In genomic region chr2:181776336-181776735, GRCh38 we compare ENCODE assay signal across 14 cellular contexts.
DNase-seq lines count a peak whose midpoint lies in the region; ATAC-seq and TF ChIP-seq lines count a peak whose summit lies in the region.
"Had no signal": no experiment of that assay in that cellular context is flagged by ENCODE, and none has a peak within 500 bp of the region (broad histone marks: within the 10 kb centered on the region; RNA-seq: fewer than 3 reads in every experiment).

No MANE protein-coding gene starts in this region.

- peaks cover 0 to 7% (median 3%) of the 10 kb centered on the region in 4 donors for H3K4me1 Mint-ChIP-seq in naive thymus-derived CD8-positive, alpha-beta T cell

- H3K27ac Mint-ChIP-seq in naive thymus-derived CD8-positive, alpha-beta T cell = no peak overlapping the region
- H3K27ac Mint-ChIP-seq: CD8-positive, alpha-beta T cell had no signal

- H3K27ac ChIP-seq in SK-N-SH (ENCODE audit: low read depth in 2 of 2, low read length in 1 of 2) (no peak overlapping the region), mesenchymal stem cell (ENCODE audit: low read length, poor library complexity, severe bottlenecking) (no peak overlapping the region)
- H3K27ac ChIP-seq: 22Rv1, HL-60 had no signal

- H3K23ac ChIP-seq in mesenchymal stem cell (ENCODE audit: low read length in 2 of 2) = no peak overlapping the region

- H2BK15ac ChIP-seq in mesenchymal stem cell (ENCODE audit: low read depth, poor library complexity, severe bottlenecking) = no peak overlapping the region

- no peak overlapping the region for H4K91ac ChIP-seq in mesenchymal stem cell (ENCODE audit: low read length)

- H3K27me3 ChIP-seq in SK-N-SH (ENCODE audit: insufficient read depth) = no peaks in the 10 kb centered on the region
- H3K27me3 ChIP-seq in mesenchymal stem cell (ENCODE audit: control insufficient read depth in 1 of 2, insufficient read depth in 1 of 2, low read length in 2 of 2) = no peaks in the 10 kb centered on the region

- 97% methylated on average over 3 of the region's 3 CpGs for WGBS in SK-N-SH (ENCODE audit: low lambda C conversion rate)
- 88% methylated on average over 1 of the region's 3 CpGs for WGBS in mesenchymal stem cell

- no peak overlapping the region for H3K4me3 ChIP-seq in SK-N-SH (ENCODE audit: low read depth in 2 of 2, low read length in 1 of 2)
- no peak overlapping the region for H3K4me3 ChIP-seq in mesenchymal stem cell (ENCODE audit: insufficient read depth in 1 of 2, low read depth in 1 of 2, low read length in 2 of 2)

- H3K4me3 Mint-ChIP-seq in naive thymus-derived CD8-positive, alpha-beta T cell = no peak overlapping the region
- H3K4me3 Mint-ChIP-seq: CD14-positive monocyte; CD8-positive, alpha-beta T cell had no signal

- peaks cover 0 to 3% (median 2%) of the 10 kb centered on the region in 5 donors for H3K27me3 Mint-ChIP-seq in naive thymus-derived CD8-positive, alpha-beta T cell

- H2BK120ac ChIP-seq in mesenchymal stem cell (ENCODE audit: low read depth, low read length) = no peak overlapping the region

- POLR2A ChIA-PET in SK-N-SH (lab: Yijun Ruan, JAX) = no interaction called here
- POLR2A ChIA-PET in naive thymus-derived CD8-positive, alpha-beta T cell (lab: Charles Lee) = no interaction called here

- H3K9me2 ChIP-seq in SK-N-SH = no peaks in the 10 kb centered on the region

- H3K4me1 ChIP-seq in SK-N-SH (ENCODE audit: control insufficient read depth in 1 of 2, insufficient read depth in 2 of 2, low read depth in 1 of 2, low read length in 1 of 2) (peaks cover 0 to 40% of the 10 kb centered on the region in 2 experiments; a peak in 3 of 4 replicates), mesenchymal stem cell (ENCODE audit: control insufficient read depth, insufficient read depth, low read depth, low read length) (peaks cover 6% of the 10 kb centered on the region)

- no peaks in the 10 kb centered on the region for H3K36me3 Mint-ChIP-seq in naive thymus-derived CD8-positive, alpha-beta T cell
- H3K36me3 Mint-ChIP-seq: CD14-positive monocyte; CD8-positive, alpha-beta T cell had no signal

- no peak for TF ChIP-seq CTCF in SK-N-SH (IDR thresholded peaks at IDR 0.05)

- H4K8ac ChIP-seq in mesenchymal stem cell (ENCODE audit: low read length) = no peak overlapping the region

- no peaks in the 10 kb centered on the region for H4K20me1 ChIP-seq in SK-N-SH (ENCODE audit: insufficient read depth)

- TF ChIP-seq EP300 in SK-N-SH (IDR thresholded peaks at IDR 0.05; ENCODE audit: borderline replicate concordance in 1 of 2, low read depth in 1 of 2, low read length in 1 of 2) = no peak

- H2AFZ ChIP-seq in SK-N-SH (ENCODE audit: low read depth) (no peak overlapping the region), mesenchymal stem cell (ENCODE audit: low read depth, low read length) (no peak overlapping the region)

- H3K9me3 ChIP-seq in SK-N-SH = no peaks in the 10 kb centered on the region
- no peaks in the 10 kb centered on the region for H3K9me3 ChIP-seq in mesenchymal stem cell (ENCODE audit: control insufficient read depth, low read length)
- H3K9me3 ChIP-seq: Caco-2 had no signal

- H3K4me2 ChIP-seq in SK-N-SH = no peak overlapping the region
- no peak overlapping the region for H3K4me2 ChIP-seq in mesenchymal stem cell (ENCODE audit: low read length, poor library complexity, severe bottlenecking)

- H2BK12ac ChIP-seq in mesenchymal stem cell (ENCODE audit: low read length in 2 of 2) = peak overlapping the region in 1 of 2 experiments; percentile 79

- TF ChIP-seq RAD21 in SK-N-SH (IDR thresholded peaks at IDR 0.05; ENCODE audit: low read length) = no peak

- H3K79me2 ChIP-seq in SK-N-SH (ENCODE audit: insufficient read depth) = no peaks in the 10 kb centered on the region

- H3K4ac ChIP-seq in mesenchymal stem cell (ENCODE audit: low read depth in 1 of 2, low read length in 2 of 2) = peak overlapping the region in 1 of 2 experiments; percentile 43

- no peak for ATAC-seq in SK-N-SH treated with all-trans-retinoic acid at 6 μM for 48 hours
- no peak for ATAC-seq in naive thymus-derived CD8-positive, alpha-beta T cell
- ATAC-seq: CD8-positive, alpha-beta T cell had no signal

- no peak overlapping the region for H3K9ac ChIP-seq in SK-N-SH
- no peak overlapping the region for H3K9ac ChIP-seq in mesenchymal stem cell (ENCODE audit: low read length)

- H3K36me3 ChIP-seq in SK-N-SH (replicated peaks in 1 of 2; ENCODE audit: control insufficient read depth in 1 of 2, insufficient read depth in 2 of 2, low read length in 1 of 2) = no peaks in the 10 kb centered on the region
- H3K36me3 ChIP-seq in mesenchymal stem cell (ENCODE audit: control insufficient read depth in 1 of 2, insufficient read depth in 2 of 2, low read depth in 1 of 2, low read length in 2 of 2) = no peaks in the 10 kb centered on the region

- H3K18ac ChIP-seq in mesenchymal stem cell (ENCODE audit: low read depth in 1 of 2, low read length in 2 of 2) = no peak overlapping the region

- no peak overlapping the region for H3K14ac ChIP-seq in mesenchymal stem cell (ENCODE audit: low read length in 2 of 2)

- no peaks in the 10 kb centered on the region for H3K9me3 Mint-ChIP-seq in naive thymus-derived CD8-positive, alpha-beta T cell
- H3K9me3 Mint-ChIP-seq: CD8-positive, alpha-beta T cell had no signal

- peak overlapping the region; percentile 90 for H2AK5ac ChIP-seq in mesenchymal stem cell (ENCODE audit: low read length, severe bottlenecking)

- peaks cover 10% of the 10 kb centered on the region for H3F3A ChIP-seq in SK-N-SH (replicated peaks; ENCODE audit: insufficient read depth)

- H3K79me1 ChIP-seq in mesenchymal stem cell (replicated peaks; ENCODE audit: low read length, poor library complexity, severe bottlenecking) = peaks cover 2% of the 10 kb centered on the region

- H2BK5ac ChIP-seq in mesenchymal stem cell (ENCODE audit: low read depth, low read length, poor library complexity, severe bottlenecking) = no peak overlapping the region

- DNase-seq in SK-N-SH (no peak), dermis blood vessel endothelial cell (peak; percentile 56), mesenchymal stem cell (no peak), T-helper 1 cell (no peak), COR-L47 (lab: John Stamatoyannopoulos, UW) (no peak)
- DNase-seq in naive thymus-derived CD8-positive, alpha-beta T cell = no peak
- DNase-seq: Caco-2; CD8-positive, alpha-beta T cell; DND-41; GDM1 had no signal

- CTCF ChIA-PET in SK-N-SH (lab: Yijun Ruan, JAX) = interaction anchor here (1.0 kb wide), 1 partner anchor 11 kb away, joined by 3 read pairs; no protein-coding TSS in a partner anchor

TF ChIP-seq in SK-N-SH treated with all-trans-retinoic acid at 6 μM for 48 hours, 23 proteins besides CTCF, POLR2A, EP300 and RAD21:
- TF ChIP-seq CSRNP3 (CRISPR knock-in tag; IDR thresholded peaks at IDR 0.05) (no peak), TOX (CRISPR knock-in tag; IDR thresholded peaks at IDR 0.05; ENCODE audit: borderline replicate concordance) (0 out of 2 replicates have a peak, but pooled peaks have one; percentile 42)

TF ChIP-seq in SK-N-SH, 30 proteins besides CTCF, POLR2A, EP300 and RAD21 (continues in another document):
- TF ChIP-seq GATA2 (CRISPR knock-in tag; IDR thresholded peaks at IDR 0.05) (no peak), NRF1 (IDR thresholded peaks at IDR 0.05; ENCODE audit: low read depth, low read length) (no peak), USF2 (IDR thresholded peaks at IDR 0.05; ENCODE audit: borderline replicate concordance, low read depth, low read length) (no peak), TAF1 (IDR thresholded peaks at IDR 0.05; ENCODE audit: borderline replicate concordance, low read depth, low read length) (no peak), FOSL2 (IDR thresholded peaks at IDR 0.05; ENCODE audit: borderline replicate concordance, low read depth) (no peak), YY1 (IDR thresholded peaks at IDR 0.05; ENCODE audit: low read depth) (no peak), IRF3 (IDR thresholded peaks at IDR 0.05; ENCODE audit: low read depth, low read length) (no peak), USF1 (IDR thresholded peaks at IDR 0.05; ENCODE audit: borderline replicate concordance, low read depth) (no peak), SIN3A (IDR thresholded peaks at IDR 0.05; ENCODE audit: borderline replicate concordance, low read depth, low read length) (no peak), POLR2AphosphoS5 (IDR thresholded peaks at IDR 0.05; ENCODE audit: low read depth, low read length) (no peak), MXI1 (IDR thresholded peaks at IDR 0.05; ENCODE audit: low read depth, low read length) (no peak), FOXM1 (IDR thresholded peaks at IDR 0.05; ENCODE audit: low read depth) (no peak), RCOR1 (IDR thresholded peaks at IDR 0.05; ENCODE audit: low read length) (no peak), RFX5 (IDR thresholded peaks at IDR 0.05; ENCODE audit: low read length) (no peak)
